Comparison of ENCODE assay signal across 1 cellular context in the genomic region with DNA sequence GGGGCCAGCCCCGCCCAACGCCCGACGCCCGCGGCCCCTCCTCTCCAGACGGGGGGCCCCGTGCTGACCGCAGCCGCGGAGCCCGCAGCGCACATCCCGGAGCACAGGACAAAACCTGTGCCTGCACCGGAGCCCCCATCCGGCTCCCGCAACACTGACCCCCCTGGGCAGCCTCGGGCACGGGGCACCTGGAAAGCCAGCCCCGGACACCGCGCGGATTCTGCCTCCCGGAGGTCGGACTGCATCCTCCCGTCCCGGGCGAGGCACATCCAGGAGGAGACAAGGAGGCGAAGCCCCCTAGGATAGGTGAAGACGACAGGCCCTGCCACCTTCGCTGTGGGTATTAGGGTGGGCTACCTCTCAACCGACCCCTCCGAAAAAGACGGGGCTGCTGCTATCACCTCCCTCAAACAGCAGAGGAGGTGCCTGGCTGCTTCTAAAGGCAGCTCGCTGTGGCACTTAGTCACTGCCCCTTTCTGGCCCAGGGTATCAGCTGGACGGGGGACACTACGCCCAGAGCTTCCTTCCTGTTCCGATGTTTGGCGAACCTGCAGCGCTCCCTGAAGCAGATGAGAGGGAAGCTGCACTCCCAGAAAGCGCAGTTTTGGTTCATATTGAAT.
TF ChIP-seq lines count a peak whose summit lies in the region.

No MANE protein-coding gene starts in this region.

TF ChIP-seq in IMR-90, 13 proteins besides CTCF, POLR2A, EP300 and RAD21 (continued from another document):
- TF ChIP-seq FOS (IDR thresholded peaks at IDR 0.05; ENCODE audit: low read depth, low read length) (no peak), RFX5 (IDR thresholded peaks at IDR 0.05; ENCODE audit: low read depth, low read length) (no peak), MAZ (IDR thresholded peaks at IDR 0.05; ENCODE audit: borderline replicate concordance, low read depth, low read length) (no peak), MAFK (IDR thresholded peaks at IDR 0.05; ENCODE audit: low read depth, low read length) (no peak), RCOR1 (IDR thresholded peaks at IDR 0.05; ENCODE audit: insufficient replicate concordance, low read length) (no peak), SMC3 (IDR thresholded peaks at IDR 0.05; ENCODE audit: low read depth, low read length) (no peak), BHLHE40 (IDR thresholded peaks at IDR 0.05; ENCODE audit: low read depth, low read length) (no peak), NFE2L2 (IDR thresholded peaks at IDR 0.05; ENCODE audit: low read depth, low read length) (no peak), CHD1 (IDR thresholded peaks at IDR 0.05; ENCODE audit: low read depth, low read length) (no peak), MXI1 (IDR thresholded peaks at IDR 0.05; ENCODE audit: borderline replicate concordance, low read depth, low read length) (no peak)
- TF ChIP-seq, protein P1, sequence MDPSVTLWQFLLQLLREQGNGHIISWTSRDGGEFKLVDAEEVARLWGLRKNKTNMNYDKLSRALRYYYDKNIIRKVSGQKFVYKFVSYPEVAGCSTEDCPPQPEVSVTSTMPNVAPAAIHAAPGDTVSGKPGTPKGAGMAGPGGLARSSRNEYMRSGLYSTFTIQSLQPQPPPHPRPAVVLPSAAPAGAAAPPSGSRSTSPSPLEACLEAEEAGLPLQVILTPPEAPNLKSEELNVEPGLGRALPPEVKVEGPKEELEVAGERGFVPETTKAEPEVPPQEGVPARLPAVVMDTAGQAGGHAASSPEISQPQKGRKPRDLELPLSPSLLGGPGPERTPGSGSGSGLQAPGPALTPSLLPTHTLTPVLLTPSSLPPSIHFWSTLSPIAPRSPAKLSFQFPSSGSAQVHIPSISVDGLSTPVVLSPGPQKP (IDR thresholded peaks at IDR 0.05; ENCODE audit: borderline replicate concordance, low read depth, low read length) = no peak
- TF ChIP-seq, protein P2, sequence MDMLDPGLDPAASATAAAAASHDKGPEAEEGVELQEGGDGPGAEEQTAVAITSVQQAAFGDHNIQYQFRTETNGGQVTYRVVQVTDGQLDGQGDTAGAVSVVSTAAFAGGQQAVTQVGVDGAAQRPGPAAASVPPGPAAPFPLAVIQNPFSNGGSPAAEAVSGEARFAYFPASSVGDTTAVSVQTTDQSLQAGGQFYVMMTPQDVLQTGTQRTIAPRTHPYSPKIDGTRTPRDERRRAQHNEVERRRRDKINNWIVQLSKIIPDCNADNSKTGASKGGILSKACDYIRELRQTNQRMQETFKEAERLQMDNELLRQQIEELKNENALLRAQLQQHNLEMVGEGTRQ (IDR thresholded peaks at IDR 0.05; ENCODE audit: low read depth, low read length) = no peak
TF ChIP-seq in IMR-90: peak in this region for 0.
